Comparison of ENCODE assay signal across 1 cellular context in genomic region chr15:73518180-73518862, GRCh38.
A peak's percentile ranks its signal among the peaks of the same experiment; 100 is the strongest.
TF ChIP-seq lines count a peak whose summit lies in the region.

No MANE protein-coding gene starts in this region.

TF ChIP-seq in H1, 55 proteins besides CTCF, POLR2A, EP300 and RAD21 (continued from another document):
- TF ChIP-seq SP4 (IDR thresholded peaks at IDR 0.05; ENCODE audit: low read length) (0 out of 2 replicates have a peak, but pooled peaks have one; percentile 24), TAF1 (IDR thresholded peaks at IDR 0.05; ENCODE audit: low read depth, low read length) (no peak), ASH2L (IDR thresholded peaks at IDR 0.05; ENCODE audit: low read length) (peak; percentile 77), KDM5A (IDR thresholded peaks at IDR 0.05; ENCODE audit: low read length) (no peak), CEBPB (IDR thresholded peaks at IDR 0.05; ENCODE audit: low read depth, low read length) (no peak), GABPA (IDR thresholded peaks at IDR 0.05; ENCODE audit: borderline replicate concordance, insufficient read depth, low read length) (no peak), EZH2 (IDR thresholded peaks at IDR 0.05; ENCODE audit: low read depth, low read length, severe bottlenecking) (no peak), EGR1 (IDR thresholded peaks at IDR 0.05; ENCODE audit: borderline replicate concordance, low read depth, low read length) (0 out of 2 replicates have a peak, but pooled peaks have one; percentile 6), POLR2AphosphoS5 (IDR thresholded peaks at IDR 0.05; ENCODE audit: low read depth, low read length) (no peak), NANOG (IDR thresholded peaks at IDR 0.05; ENCODE audit: insufficient read depth, low read depth, low read length, poor library complexity, severe bottlenecking) (no peak), E2F6 (IDR thresholded peaks at IDR 0.05) (peak; percentile 92), CHD7 (IDR thresholded peaks at IDR 0.05; ENCODE audit: insufficient replicate concordance, low read length) (peak; percentile 13), MAX (IDR thresholded peaks at IDR 0.05) (peak; percentile 90), CBX8 (IDR thresholded peaks at IDR 0.05; ENCODE audit: borderline replicate concordance, low read depth, low read length) (no peak), USF2 (IDR thresholded peaks at IDR 0.05; ENCODE audit: low read length) (peak; percentile 61)
